ENCODE assay signal across 2 cellular contexts in genomic region chr1:2429780-2430591, GRCh38.
A peak's percentile ranks its signal among the peaks of the same experiment; 100 is the strongest.
TF ChIP-seq lines count a peak whose summit lies in the region.

No MANE protein-coding gene starts in this region.

TF ChIP-seq in HEK293, 187 proteins besides CTCF, POLR2A, EP300 and RAD21:
- TF ChIP-seq TRIM28 (IDR thresholded peaks at IDR 0.05; ENCODE audit: borderline replicate concordance, low read length) (peak; percentile 54; the same call in 1 of the 2 replicates), SALL2 (tag by site-specific recombination; IDR thresholded peaks at IDR 0.05; ENCODE audit: borderline replicate concordance) (no peak)

TF ChIP-seq in HepG2, 621 proteins besides CTCF, POLR2A, EP300 and RAD21:
- TF ChIP-seq SETDB1 (CRISPR knock-in tag; IDR thresholded peaks at IDR 0.05; ENCODE audit: borderline replicate concordance) (peak; percentile 79; the same call in 1 of the 2 replicates), FOXA3 (CRISPR knock-in tag; IDR thresholded peaks at IDR 0.05) (no peak), HNF4G (IDR thresholded peaks at IDR 0.05; ENCODE audit: borderline replicate concordance, low read depth, low read length) (no peak), HNF4G (CRISPR knock-in tag; IDR thresholded peaks at IDR 0.05; ENCODE audit: borderline replicate concordance, low read depth) (no peak), FOXA1 (IDR thresholded peaks at IDR 0.05) (no peak), FOXA1 (CRISPR knock-in tag; IDR thresholded peaks at IDR 0.05) (peak; percentile 39; the same call in 1 of the 2 replicates), STAG1 (CRISPR knock-in tag; IDR thresholded peaks at IDR 0.05) (peak; percentile 40; the same call in 1 of the 2 replicates), SRSF1 (optimal IDR thresholded peaks at IDR 0.05; ENCODE audit: low read depth, low read length) (no peak), ATF3 (CRISPR knock-in tag; IDR thresholded peaks at IDR 0.05) (no peak), ZBTB33 (CRISPR knock-in tag; IDR thresholded peaks at IDR 0.05) (peak; percentile 32; the same call in 1 of the 2 replicates), ZNF687 (CRISPR knock-in tag; IDR thresholded peaks at IDR 0.05) (0 out of 2 replicates have a peak, but pooled peaks have one; percentile 7), ZFY (CRISPR knock-in tag; IDR thresholded peaks at IDR 0.05) (no peak)
- TF ChIP-seq, protein P1, sequence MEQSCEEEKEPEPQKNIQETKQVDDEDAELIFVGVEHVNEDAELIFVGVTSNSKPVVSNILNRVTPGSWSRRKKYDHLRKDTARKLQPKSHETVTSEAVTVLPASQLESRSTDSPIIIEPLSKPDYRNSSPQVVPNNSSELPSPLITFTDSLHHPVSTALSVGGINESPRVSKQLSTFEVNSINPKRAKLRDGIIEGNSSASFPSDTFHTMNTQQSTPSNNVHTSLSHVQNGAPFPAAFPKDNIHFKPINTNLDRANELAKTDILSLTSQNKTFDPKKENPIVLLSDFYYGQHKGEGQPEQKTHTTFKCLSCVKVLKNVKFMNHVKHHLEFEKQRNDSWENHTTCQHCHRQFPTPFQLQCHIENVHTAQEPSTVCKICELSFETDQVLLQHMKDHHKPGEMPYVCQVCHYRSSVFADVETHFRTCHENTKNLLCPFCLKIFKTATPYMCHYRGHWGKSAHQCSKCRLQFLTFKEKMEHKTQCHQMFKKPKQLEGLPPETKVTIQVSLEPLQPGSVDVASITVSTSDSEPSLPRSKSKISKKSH (CRISPR knock-in tag; IDR thresholded peaks at IDR 0.05; ENCODE audit: borderline replicate concordance), result peak; percentile 40; the same call in 1 of the 2 replicates
